8 cellular contexts compared by ENCODE assay signal in the genomic region with DNA sequence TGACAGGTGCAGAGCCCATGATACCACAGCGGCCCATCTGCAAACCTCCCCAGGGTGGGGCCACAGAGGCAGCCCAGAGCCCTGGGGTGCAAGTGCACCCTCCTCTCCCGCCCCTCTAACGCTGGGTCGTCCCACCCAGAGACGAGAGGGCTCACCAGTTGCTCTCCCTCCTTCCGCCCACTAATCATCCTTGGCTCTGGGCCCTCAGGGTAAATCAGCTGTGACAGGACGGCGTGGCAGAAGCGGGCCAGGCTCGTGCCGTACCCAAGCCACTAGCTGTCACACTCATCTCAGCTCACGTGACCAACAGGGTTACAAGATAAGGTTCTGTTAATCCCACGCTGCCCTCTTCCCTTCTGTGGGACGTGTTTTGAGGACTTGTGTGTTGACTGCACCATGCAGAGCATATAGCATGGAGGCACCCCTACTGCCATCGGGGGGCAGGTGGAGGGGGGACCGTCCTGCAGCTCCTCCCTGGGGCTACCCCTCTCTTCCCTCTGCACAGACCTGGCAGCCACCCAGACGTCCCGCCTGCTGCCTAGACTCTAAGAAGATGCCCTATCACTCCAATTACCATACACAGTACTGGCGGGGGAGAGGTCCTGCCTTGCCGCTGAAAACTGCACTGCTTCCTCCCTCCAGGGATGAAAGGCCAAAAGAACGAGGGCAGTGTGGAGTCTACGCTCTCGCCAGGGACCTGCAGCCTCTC. TPM values are rescaled to one million over a fixed set of nuclear protein-coding genes. Genes with fewer than 3 reads are reported as not detected.
DNase-seq lines count a peak whose midpoint lies in the region; ATAC-seq and TF ChIP-seq lines count a peak whose summit lies in the region.

No MANE protein-coding gene starts in this region.

- H3K27ac Mint-ChIP-seq in HFFc6 = peak overlapping the region; percentile 56
- peak overlapping the region; percentile 100 for H3K27ac Mint-ChIP-seq in activated CD4-positive, alpha-beta memory T cell treated with anti-CD3 and anti-CD28 coated beads, Interleukin-2, amount 10 ng/mL, durations not matched to agents 7 days and 5 days
- peak overlapping the region; percentile 98 to 100 (median 99) for H3K27ac Mint-ChIP-seq in naive thymus-derived CD4-positive, alpha-beta T cell

- H3K4me3 ChIP-seq in endocrine pancreas (ENCODE audit: control insufficient read depth, insufficient read depth, low read length) (peak overlapping the region; percentile 53), testis (peak overlapping the region; percentile 66 to 75)
- peak overlapping the region; percentile 64 for H3K4me3 ChIP-seq in naive thymus-derived CD4-positive, alpha-beta T cell (ENCODE audit: low read length)

- DNase-seq in GDM1 (lab: John Stamatoyannopoulos, UW) = peak; percentile 17
- no peak for DNase-seq in HFFc6
- DNase-seq in NCI-H524 (lab: John Stamatoyannopoulos, UW) = peak; percentile 82 to 83
- DNase-seq in activated CD4-positive, alpha-beta memory T cell treated with anti-CD3 and anti-CD28 coated beads, Interleukin-2, amount 10 ng/mL, durations not matched to agents 7 days and 5 days = peak; percentile 75
- DNase-seq in naive thymus-derived CD4-positive, alpha-beta T cell = peak; percentile 25 to 61 (median 48)
- DNase-seq in testis = peak; percentile 77

- peaks cover 51% of the 10 kb centered on the region for H3K4me1 Mint-ChIP-seq in HFFc6 (ENCODE audit: low read depth)
- peaks cover 43% of the 10 kb centered on the region for H3K4me1 Mint-ChIP-seq in activated CD4-positive, alpha-beta memory T cell treated with anti-CD3 and anti-CD28 coated beads, Interleukin-2, amount 10 ng/mL, durations not matched to agents 7 days and 5 days
- peaks cover 38 to 52% (median 49%) of the 10 kb centered on the region in 7 donors for H3K4me1 Mint-ChIP-seq in naive thymus-derived CD4-positive, alpha-beta T cell

- H3K36me3 ChIP-seq in endocrine pancreas (ENCODE audit: control insufficient read depth, insufficient read depth, low read length) (no peaks in the 10 kb centered on the region), testis (ENCODE audit: low read depth, missing control alignments) (no peaks in the 10 kb centered on the region)
- H3K36me3 ChIP-seq in naive thymus-derived CD4-positive, alpha-beta T cell (ENCODE audit: control insufficient read depth in 2 of 3, insufficient read depth in 3 of 3, low read length in 3 of 3) = no peaks in the 10 kb centered on the region

- intact Hi-C loops in naive thymus-derived CD4-positive, alpha-beta T cell (cut with micrococcal nuclease) = loop anchor here (1.0 to 10.0 kb wide), 10 partner anchors 7 to 1236 kb away; a partner anchor contains a TSS
- intact Hi-C loops in testis (cut with DNase I; ENCODE audit: low total_unique reads) = no loop called here

- WGBS in testis, 2 donors = 24 to 25% methylated on average over 15 to 23 of the region's 23 CpGs

- no peaks in the 10 kb centered on the region for H3K9me3 Mint-ChIP-seq in HFFc6
- H3K9me3 Mint-ChIP-seq in activated CD4-positive, alpha-beta memory T cell treated with anti-CD3 and anti-CD28 coated beads, Interleukin-2, amount 10 ng/mL, durations not matched to agents 7 days and 5 days = no peaks in the 10 kb centered on the region
- peaks cover 0 to 2% (median 0%) of the 10 kb centered on the region in 11 donors for H3K9me3 Mint-ChIP-seq in naive thymus-derived CD4-positive, alpha-beta T cell

- no peak for TF ChIP-seq POLR2A in testis (IDR thresholded peaks at IDR 0.05)

- H3K27me3 ChIP-seq in endocrine pancreas (ENCODE audit: control insufficient read depth, insufficient read depth, low read length) (no peaks in the 10 kb centered on the region), testis (no peaks in the 10 kb centered on the region)
- H3K27me3 ChIP-seq in naive thymus-derived CD4-positive, alpha-beta T cell (ENCODE audit: control insufficient read depth in 2 of 2, insufficient read depth in 2 of 2, low read length in 2 of 2) = no peaks in the 10 kb centered on the region

- ATAC-seq in naive thymus-derived CD4-positive, alpha-beta T cell = peak; percentile 22
- ATAC-seq in HG02884 (IDR thresholded peaks at IDR 0.05; ENCODE audit: unreplicated experiment) = no peak

- H3K4me3 Mint-ChIP-seq in HFFc6 = peak overlapping the region; percentile 86
- H3K4me3 Mint-ChIP-seq in activated CD4-positive, alpha-beta memory T cell treated with anti-CD3 and anti-CD28 coated beads, Interleukin-2, amount 10 ng/mL, durations not matched to agents 7 days and 5 days = peak overlapping the region; percentile 85
- H3K4me3 Mint-ChIP-seq in naive thymus-derived CD4-positive, alpha-beta T cell = peak overlapping the region; percentile 95 to 99 (median 97)

- H3K9me3 ChIP-seq in endocrine pancreas (ENCODE audit: control insufficient read depth, low read length) (no peaks in the 10 kb centered on the region), testis (no peaks in the 10 kb centered on the region)
- no peaks in the 10 kb centered on the region for H3K9me3 ChIP-seq in naive thymus-derived CD4-positive, alpha-beta T cell (ENCODE audit: control insufficient read depth in 2 of 3, low read length in 3 of 3)

- CTCF ChIA-PET in activated CD4-positive, alpha-beta memory T cell treated with anti-CD3 and anti-CD28 coated beads, Interleukin-2, amount 10 ng/mL, durations not matched to agents 7 days and 5 days (lab: Charles Lee) = interaction anchor here (0.6 to 5.5 kb wide), 10 partner anchors 9 to 58 kb away, joined by 3 to 124 read pairs (median 6); no protein-coding TSS in a partner anchor
- CTCF ChIA-PET in naive thymus-derived CD4-positive, alpha-beta T cell (lab: Charles Lee) = interaction anchor here (1.1 to 4.0 kb wide), 5 partner anchors 11 to 358 kb away, joined by 3 to 74 read pairs (median 4); no protein-coding TSS in a partner anchor

- POLR2A ChIA-PET in activated CD4-positive, alpha-beta memory T cell treated with anti-CD3 and anti-CD28 coated beads, Interleukin-2, amount 10 ng/mL, durations not matched to agents 7 days and 5 days (lab: Charles Lee) = interaction anchor here (0.8 to 6.7 kb wide), 12 partner anchors 8 to 637 kb away, joined by 3 to 180 read pairs (median 4); a partner anchor contains a TSS
- POLR2A ChIA-PET in naive thymus-derived CD4-positive, alpha-beta T cell (lab: Charles Lee) = interaction anchor here (1.1 to 7.1 kb wide), 7 partner anchors 12 to 365 kb away, joined by 3 to 209 read pairs (median 8); a partner anchor contains a TSS

- 0 out of 2 replicates have a peak, but pooled peaks cover 5% of the 10 kb centered on the region for H3K36me3 Mint-ChIP-seq in HFFc6 (ENCODE audit: low read depth)
- peaks cover 38% of the 10 kb centered on the region for H3K36me3 Mint-ChIP-seq in activated CD4-positive, alpha-beta memory T cell treated with anti-CD3 and anti-CD28 coated beads, Interleukin-2, amount 10 ng/mL, durations not matched to agents 7 days and 5 days (ENCODE audit: low read depth)
- H3K36me3 Mint-ChIP-seq in naive thymus-derived CD4-positive, alpha-beta T cell = peaks cover 0 to 23% (median 0%) of the 10 kb centered on the region in 5 donors

- peak overlapping the region; percentile 79 for H3K27ac ChIP-seq in naive thymus-derived CD4-positive, alpha-beta T cell (ENCODE audit: low read depth, low read length)
- no peak overlapping the region for H3K27ac ChIP-seq in testis

- H3K4me1 ChIP-seq in endocrine pancreas (ENCODE audit: control insufficient read depth, insufficient read depth, low read length) (no peaks in the 10 kb centered on the region), testis (peaks cover 21% of the 10 kb centered on the region)
- peaks cover 22 to 41% of the 10 kb centered on the region in 2 donors for H3K4me1 ChIP-seq in naive thymus-derived CD4-positive, alpha-beta T cell (ENCODE audit: control insufficient read depth in 2 of 2, insufficient read depth in 2 of 2, low read length in 2 of 2)

- peak overlapping the region; percentile 80 for H3K9ac ChIP-seq in endocrine pancreas (ENCODE audit: control insufficient read depth, insufficient read depth, low read length)

- TF ChIP-seq CTCF in HFFc6 (IDR thresholded peaks at IDR 0.05) (no peak), testis (IDR thresholded peaks at IDR 0.05) (no peak)

- H3K27me3 Mint-ChIP-seq in HFFc6 (ENCODE audit: insufficient read depth) = no peaks in the 10 kb centered on the region; the same call in 1 of the 2 replicates
- H3K27me3 Mint-ChIP-seq in activated CD4-positive, alpha-beta memory T cell treated with anti-CD3 and anti-CD28 coated beads, Interleukin-2, amount 10 ng/mL, durations not matched to agents 7 days and 5 days = no peaks in the 10 kb centered on the region
- H3K27me3 Mint-ChIP-seq in naive thymus-derived CD4-positive, alpha-beta T cell = no peaks in the 10 kb centered on the region

RNA-seq across cellular contexts. Expression of a gene that starts 0.5 kb away (rescaled TPM):
- 10 to 100 TPM; 29.6 to 46.1 (median 35.1) TPM for total RNA-seq in HFFc6 (2021; fragmentation: NEBNext Ultra II Directional; extraction: Animal tissue kit (Norgen Biotek cat#: 25700))
- total RNA-seq in activated CD4-positive, alpha-beta memory T cell treated with anti-CD3 and anti-CD28 coated beads, Interleukin-2, amount 10 ng/mL, durations not matched to agents 7 days and 5 days = 100 to 1,000 TPM; 113 to 115 TPM
- total RNA-seq in naive thymus-derived CD4-positive, alpha-beta T cell = 100 to 1,000 TPM; 128 to 196 (median 188) TPM
- 1 to 10 TPM; 2.0 to 2.6 TPM for polyA plus RNA-seq in naive thymus-derived CD4-positive, alpha-beta T cell
- 10 to 100 TPM; 71.4 to 71.6 TPM for total RNA-seq in testis
- 43.9 TPM for polyA plus RNA-seq in testis (ENCODE audit: insufficient read depth, low read depth, low replicate concordance)
